In genomic region chr4:129676934-129677333, GRCh38 we compare ENCODE assay signal across 29 cellular contexts.
"Had no signal": no experiment of that assay in that cellular context is flagged by ENCODE, and none has a peak within 500 bp of the region (broad histone marks: within the 10 kb centered on the region; RNA-seq: fewer than 3 reads in every experiment).

No MANE protein-coding gene starts in this region.

- DNase-seq: colonic mucosa; cortex of kidney; dermis blood vessel endothelial cell; dorsolateral prefrontal cortex; effector CD4-positive, alpha-beta T cell; effector CD8-positive, alpha-beta T cell; effector memory CD4-positive, alpha-beta T cell; effector memory CD8-positive, alpha-beta T cell; endodermal cell; erythroblast; esophagus squamous epithelium; foreskin fibroblast; foreskin keratinocyte; foreskin melanocyte; gastrocnemius medialis; glutamatergic neuron; head of caudate nucleus; heart left ventricle; heart right ventricle had no signal

- H3K27ac Mint-ChIP-seq: dendritic cell treated with granulocyte-macrophage colony-stimulating factor and Interleukin-4, amounts not matched to agents 40 ng/mL and 50 ng/mL, for 4 days; effector memory CD8-positive, alpha-beta T cell; endodermal cell had no signal

- ATAC-seq: effector memory CD8-positive, alpha-beta T cell; esophagus mucosa; foreskin keratinocyte; gastrocnemius medialis; gastroesophageal sphincter; heart left ventricle; heart right ventricle had no signal

- H3K27ac ChIP-seq: colonic mucosa, coronary artery, dorsolateral prefrontal cortex, epithelial cell of prostate, esophagus muscularis mucosa, esophagus squamous epithelium, foreskin keratinocyte, gastrocnemius medialis, gastroesophageal sphincter, heart left ventricle, heart right ventricle, hepatocyte had no signal

- H3K4me1 ChIP-seq: colonic mucosa, esophagus muscularis mucosa, esophagus squamous epithelium, foreskin keratinocyte, gastrocnemius medialis, gastroesophageal sphincter, heart left ventricle, heart right ventricle had no signal

- H3K4me1 Mint-ChIP-seq: endodermal cell had no signal

- H3K36me3 ChIP-seq: colonic mucosa, esophagus muscularis mucosa, esophagus squamous epithelium, gastrocnemius medialis, gastroesophageal sphincter, heart left ventricle, heart right ventricle had no signal

- H3K4me3 ChIP-seq: colonic mucosa, coronary artery, dorsolateral prefrontal cortex, esophagus muscularis mucosa, esophagus squamous epithelium, gastrocnemius medialis, gastroesophageal sphincter, heart left ventricle, heart right ventricle, hepatocyte had no signal

- H3K27me3 Mint-ChIP-seq: dendritic cell treated with granulocyte-macrophage colony-stimulating factor and Interleukin-4, amounts not matched to agents 40 ng/mL and 50 ng/mL, for 4 days; effector memory CD8-positive, alpha-beta T cell had no signal

- FAIRE-seq: endometrium, endothelial cell of umbilical vein, frontal cortex had no signal

- H3K4me3 Mint-ChIP-seq: dendritic cell treated with granulocyte-macrophage colony-stimulating factor and Interleukin-4, amounts not matched to agents 40 ng/mL and 50 ng/mL, for 4 days; effector memory CD8-positive, alpha-beta T cell; endodermal cell had no signal

- H3K4me2 ChIP-seq: hepatocyte had no signal

- H3K9me3 ChIP-seq: colonic mucosa, esophagus muscularis mucosa, esophagus squamous epithelium, gastrocnemius medialis, gastroesophageal sphincter, heart left ventricle, heart right ventricle had no signal
